Comparison of ENCODE assay signal across 8 cellular contexts in the genomic region with DNA sequence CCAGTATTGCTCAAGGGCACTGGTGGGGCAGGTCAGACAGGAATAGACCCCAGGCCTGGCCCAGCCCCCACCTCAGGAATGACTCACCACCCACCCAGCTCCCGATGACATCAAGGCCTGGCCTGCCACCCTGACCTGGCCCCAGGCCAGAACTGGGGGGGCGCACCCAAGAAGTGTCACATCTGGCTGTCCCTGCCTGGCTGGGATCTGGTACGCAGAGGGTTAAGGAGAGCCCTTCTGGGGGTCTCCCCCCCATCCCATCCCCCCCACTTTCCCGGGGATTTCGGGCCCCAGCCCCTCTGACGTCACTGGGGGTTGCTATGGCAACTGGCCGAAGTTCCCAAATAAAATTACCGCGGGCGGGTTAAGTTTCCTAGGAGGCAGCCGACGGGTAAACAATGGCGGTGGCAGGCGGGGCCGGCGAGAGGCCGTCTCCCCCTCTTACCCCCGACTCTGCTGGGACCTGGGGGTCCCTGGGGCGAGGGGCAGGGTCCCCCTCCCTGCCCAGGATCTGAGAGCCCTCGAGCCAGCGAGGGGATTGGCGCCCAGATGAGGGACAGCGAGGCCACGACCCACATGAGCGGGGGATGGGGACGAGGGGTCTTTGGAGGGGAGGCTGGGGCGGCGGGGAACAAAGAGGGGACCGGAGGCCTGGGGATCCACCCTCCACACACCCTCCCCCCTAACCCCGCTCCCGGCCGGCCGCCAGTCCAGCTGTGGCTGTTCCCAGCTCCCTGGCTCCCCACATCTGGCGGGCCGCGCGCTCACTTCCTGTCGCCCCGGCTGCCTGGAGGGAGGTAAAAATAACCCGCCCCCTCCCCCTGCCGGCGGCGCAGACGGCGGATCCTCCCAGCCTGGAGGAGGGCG. TPM values are rescaled to one million over a fixed set of nuclear protein-coding genes. Genes with fewer than 3 reads are reported as not detected.
DNase-seq lines count a peak whose midpoint lies in the region; ATAC-seq and TF ChIP-seq lines count a peak whose summit lies in the region.

No MANE protein-coding gene starts in this region.

- no peaks in the 10 kb centered on the region for H3K36me3 Mint-ChIP-seq in immature natural killer cell

- H3K4me3 ChIP-seq in breast epithelium (peak overlapping the region; percentile 58 to 73 (median 60)), spleen (peak overlapping the region; percentile 30 to 74 (median 44))

- peaks cover 38 to 46% (median 41%) of the 10 kb centered on the region in 3 donors for H3K27me3 Mint-ChIP-seq in immature natural killer cell (ENCODE audit: low read depth in 3 of 3)

- peak overlapping the region; percentile 76 to 88 (median 87) for H3K4me3 Mint-ChIP-seq in immature natural killer cell

- peaks cover 0 to 1% (median 0%) of the 10 kb centered on the region in 6 donors for H3K9me3 Mint-ChIP-seq in immature natural killer cell

- WGBS in spleen, 5 donors: 0 to 1% (median 1%) methylated on average over 15 to 45 of the region's 46 CpGs

- peaks cover 48 to 49% of the 10 kb centered on the region in 2 donors for H3K4me1 Mint-ChIP-seq in immature natural killer cell

- in situ Hi-C loops in GM13976 (cut with MboI; ENCODE audit: low sequenced_read_pairs, unreplicated experiment): no loop called here

- TF ChIP-seq CTCF in GM13976 (IDR thresholded peaks at IDR 0.05; ENCODE audit: borderline replicate concordance, control extremely low read depth, extremely low read depth, insufficient read depth, missing control alignments) (no peak), VCaP (conservative IDR thresholded peaks at IDR 0.05) (no peak), breast epithelium (IDR thresholded peaks at IDR 0.05) (peak in 2 of 3 donors; percentile 45 to 75), spleen (IDR thresholded peaks at IDR 0.05 in 8 of 11, conservative IDR thresholded peaks at IDR 0.05 in 3 of 11) (peak in 9 of 11 experiments; percentile 37 to 71 (median 55))

- ATAC-seq in HG02885 (IDR thresholded peaks at IDR 0.05; ENCODE audit: poor library complexity, unreplicated experiment): peak; percentile 16
- no peak for ATAC-seq in HG03571 (IDR thresholded peaks at IDR 0.05; ENCODE audit: unreplicated experiment)

- DNase-seq in GM13976 (ENCODE audit: low spot score) (peak; percentile 83), NCI-H2107 treated with DMSO at 0.1 percent for 48 hours (lab: John Stamatoyannopoulos, UW; ENCODE audit: unreplicated experiment) (peak; percentile 38), breast epithelium (ENCODE audit: low spot score in 2 of 2) (peak; percentile 94), immature natural killer cell (peak; percentile 88 to 89 (median 89)), spleen (peak; percentile 95)

- peaks cover 27 to 31% of the 10 kb centered on the region in 2 donors for H3K4me1 ChIP-seq in breast epithelium
- peaks cover 34 to 87% (median 69%) of the 10 kb centered on the region in 6 donors for H3K4me1 ChIP-seq in spleen

- H3K27ac ChIP-seq in VCaP: peak overlapping the region; percentile 54; the same call in 1 of the 2 replicates
- H3K27ac ChIP-seq in breast epithelium: peak overlapping the region; percentile 100
- H3K27ac ChIP-seq in spleen: peak overlapping the region; percentile 88 to 100 (median 96)

- TF ChIP-seq POLR2A in breast epithelium (IDR thresholded peaks at IDR 0.05): peak; percentile 69
- peak in 1 of 3 donors; percentile 59 for TF ChIP-seq POLR2A in spleen (IDR thresholded peaks at IDR 0.05)

- no peaks in the 10 kb centered on the region for H3K9me3 ChIP-seq in breast epithelium
- H3K9me3 ChIP-seq in spleen: no peaks in the 10 kb centered on the region

- intact Hi-C loops in breast epithelium (cut with DNase I; ENCODE audit: low total_unique reads) (no loop called here), spleen (cut with DNase I; ENCODE audit: low total_unique reads) (no loop called here)

- no peaks in the 10 kb centered on the region for H3K27me3 ChIP-seq in breast epithelium
- peaks cover 0 to 19% (median 0%) of the 10 kb centered on the region in 7 donors for H3K27me3 ChIP-seq in spleen (replicated peaks in 1 of 7)

- peak overlapping the region; percentile 99 to 100 (median 100) for H3K27ac Mint-ChIP-seq in immature natural killer cell

- H3K36me3 ChIP-seq in breast epithelium (no peaks in the 10 kb centered on the region), spleen (no peaks in the 10 kb centered on the region)

RNA-seq across cellular contexts. Expression of a gene that starts 29.7 kb away (rescaled TPM):
- total RNA-seq in breast epithelium: not detected
- not detected for polyA plus RNA-seq in immature natural killer cell
- total RNA-seq in spleen: not detected
- polyA plus RNA-seq in spleen: under 1 TPM; 0.42 to 0.99 (median 0.52) TPM

RNA-seq across cellular contexts. Expression of a gene that starts 52.0 kb away (rescaled TPM):
- total RNA-seq in breast epithelium (1 to 10 TPM; 1.1 to 8.5 (median 6.9) TPM), spleen (10 to 100 TPM in 3 of 7 donors, 1 to 10 TPM in 4; 6.2 to 14.8 (median 9.4) TPM)
- polyA plus RNA-seq in immature natural killer cell (1 to 10 TPM in 1 of 3 donors, under 1 TPM in 1, not detected in 1; 0.62 to 1.2 TPM), spleen (1 to 10 TPM; 1.5 to 4.7 (median 1.7) TPM)

RNA-seq across cellular contexts. Expression of a gene that starts 58.7 kb away (rescaled TPM):
- total RNA-seq in breast epithelium (1 to 10 TPM; 1.3 to 6.3 (median 1.6) TPM), spleen (1 to 10 TPM in 6 of 7 donors, under 1 TPM in 1; 0.97 to 3.5 (median 2.1) TPM)
- polyA plus RNA-seq in immature natural killer cell (10 to 100 TPM in 1 of 3 donors, 1 to 10 TPM in 2; 2.7 to 12.2 (median 6.9) TPM), spleen (1 to 10 TPM; 1.3 to 3.8 (median 2.7) TPM)

RNA-seq across cellular contexts. Expression of a gene that starts 58.7 kb away (rescaled TPM):
- total RNA-seq in breast epithelium: 10 to 100 TPM; 16.6 to 50.1 (median 43.6) TPM
- polyA plus RNA-seq in immature natural killer cell: 10 to 100 TPM in 1 of 3 donors, 1 to 10 TPM in 2; 1.5 to 19.2 (median 5.8) TPM
- total RNA-seq in spleen: 10 to 100 TPM; 26.2 to 40.1 (median 28.8) TPM
- polyA plus RNA-seq in spleen: 10 to 100 TPM; 13.0 to 27.2 (median 24.5) TPM

Comparison
In these comparisons a context has a peak if more than half of its experiments do, and no peak if none do; other contexts are left out.
1. DNase-seq: peak in every context shown above with its lines; median percentile 95 in spleen; 94 in breast epithelium; 89 in immature natural killer cell; 83 in GM13976; 38 in NCI-H2107 treated with DMSO at 0.1 percent for 48 hours.
2. CTCF ChIP-seq: peak in breast epithelium (2 of 3) and spleen (9 of 11); none in GM13976 (single experiment) and VCaP (single experiment).
3. Peak in every context shown above with its lines, with median percentiles within 50 percentile points of each other: H3K27ac ChIP-seq.